Comparison of ENCODE assay signal across 8 cellular contexts in the genomic region with DNA sequence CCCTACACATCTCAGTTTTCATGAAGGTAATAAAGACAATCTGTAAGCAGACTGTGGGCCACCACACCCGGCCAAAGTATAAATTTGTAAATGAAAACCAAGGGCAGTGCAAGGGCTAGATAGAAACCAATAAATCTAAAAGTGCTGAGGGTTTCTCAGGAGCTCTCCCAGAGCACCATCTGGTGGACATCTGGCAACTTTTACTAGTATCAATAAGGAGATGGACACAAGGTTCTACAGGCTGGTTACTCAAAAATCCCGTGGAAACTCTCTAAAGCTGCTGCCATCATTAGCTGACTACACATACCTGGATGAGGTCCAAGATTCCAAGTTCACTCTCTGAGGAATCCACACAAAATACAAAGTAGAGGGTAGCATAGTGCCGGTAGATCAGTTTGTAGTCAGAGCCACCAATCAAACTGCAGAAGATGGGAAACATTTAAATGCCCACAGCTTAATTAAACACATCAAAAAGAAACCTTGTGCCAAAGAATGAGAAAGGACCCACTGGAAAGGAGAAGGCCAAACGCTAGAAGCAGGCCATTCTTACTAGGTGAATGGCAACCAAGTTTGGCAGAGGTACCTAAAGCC. TPM values are rescaled to one million over a fixed set of nuclear protein-coding genes. Genes with fewer than 3 reads are reported as not detected.
DNase-seq lines count a peak whose midpoint lies in the region; ATAC-seq and TF ChIP-seq lines count a peak whose summit lies in the region.

No MANE protein-coding gene starts in this region.

- ATAC-seq in heart left ventricle (no peak), Right ventricle myocardium superior (ENCODE audit: poor library complexity) (no peak), esophagus mucosa (peak; percentile 37), GM21723 (IDR thresholded peaks at IDR 0.05; ENCODE audit: unreplicated experiment) (no peak)

- peaks cover 0 to 24% (median 11%) of the 10 kb centered on the region in 12 donors for H3K4me1 ChIP-seq in heart left ventricle
- H3K4me1 ChIP-seq in OCI-LY7 (ENCODE audit: insufficient read depth, low read length, poor library complexity, severe bottlenecking), result peaks cover 28% of the 10 kb centered on the region

- no peak overlapping the region for H3K27ac Mint-ChIP-seq in type B pancreatic cell

- intact Hi-C loops in heart left ventricle (cut with DNase I) (no loop called here), Right ventricle myocardium superior (cut with DNase I) (no loop called here), OCI-LY7 (cut with micrococcal nuclease; ENCODE audit: unreplicated experiment) (no loop called here), head of caudate nucleus (cut with DNase I) (no loop called here)

- H3K27me3 ChIP-seq in heart left ventricle, result no peaks in the 10 kb centered on the region

- no peak overlapping the region for H3K4me3 ChIP-seq in heart left ventricle
- H3K4me3 ChIP-seq in OCI-LY7 (ENCODE audit: low read depth, low read length, poor library complexity, severe bottlenecking), result no peak overlapping the region

- H3K36me3 ChIP-seq in heart left ventricle, result peaks cover 4 to 64% (median 58%) of the 10 kb centered on the region in 9 donors
- peaks cover 52% of the 10 kb centered on the region for H3K36me3 ChIP-seq in OCI-LY7 (ENCODE audit: insufficient read depth, low read length)

- no peak overlapping the region for H3K27ac ChIP-seq in heart left ventricle
- H3K27ac ChIP-seq in OCI-LY7 (ENCODE audit: low read depth, low read length, poor library complexity, severe bottlenecking), result no peak overlapping the region

- no peak overlapping the region for H2AFZ ChIP-seq in OCI-LY7 (ENCODE audit: low read length)

- H3K4me1 Mint-ChIP-seq in type B pancreatic cell (ENCODE audit: unreplicated experiment), result peaks cover 9% of the 10 kb centered on the region

- CTCF ChIA-PET in OCI-LY7 (lab: Charles Lee; ENCODE audit: unreplicated experiment), result interaction anchor here (0.7 kb wide), 1 partner anchor 14 kb away, joined by 3 read pairs; no protein-coding TSS in a partner anchor

- no peaks in the 10 kb centered on the region for H3K9me2 ChIP-seq in OCI-LY7 (ENCODE audit: insufficient read depth, low read length)

- no peaks in the 10 kb centered on the region for H3K27me3 Mint-ChIP-seq in type B pancreatic cell

- POLR2A ChIA-PET in OCI-LY7 (lab: Charles Lee), result interaction anchor here (0.5 to 2.4 kb wide), 8 partner anchors 14 to 408 kb away, joined by 3 to 12 read pairs (median 3); no protein-coding TSS in a partner anchor

- no peak overlapping the region for H3K4me3 Mint-ChIP-seq in type B pancreatic cell

- TF ChIP-seq CTCF in heart left ventricle (IDR thresholded peaks at IDR 0.05), result peak in 8 of 12 donors; percentile 6 to 36 (median 20)
- TF ChIP-seq CTCF in OCI-LY7 (conservative IDR thresholded peaks at IDR 0.05; ENCODE audit: low read length), result peak; percentile 67
- peak; percentile 67 for TF ChIP-seq CTCF in type B pancreatic cell (conservative IDR thresholded peaks at IDR 0.05)

- H3K9me3 ChIP-seq in heart left ventricle, result no peaks in the 10 kb centered on the region
- H3K9me3 ChIP-seq in OCI-LY7 (ENCODE audit: low read length), result no peaks in the 10 kb centered on the region

- H3K4me2 ChIP-seq in OCI-LY7 (ENCODE audit: low read length), result no peak overlapping the region

- BruUV-seq in OCI-LY7 (replicated peaks; lab: Mats Ljungman, UMichigan), result no TSS peak

- peaks cover 12% of the 10 kb centered on the region for H3K36me3 Mint-ChIP-seq in type B pancreatic cell

- no peaks in the 10 kb centered on the region for H3K9me3 Mint-ChIP-seq in type B pancreatic cell

- 60 to 69% (median 65%) methylated on average over 4 of the region's 4 CpGs for WGBS in heart left ventricle, 4 donors

- DNase-seq in heart left ventricle, result no peak
- no peak for DNase-seq in Right ventricle myocardium superior
- peak; percentile 22 for DNase-seq in OCI-LY7 (ENCODE audit: low spot score)
- DNase-seq in type B pancreatic cell (ENCODE audit: extremely low spot score, unreplicated experiment), result no peak
- DNase-seq in stimulated activated CD8-positive, alpha-beta memory T cell treated with anti-CD3 and anti-CD28 coated beads, Interleukin-4, amount 100 ng/mL, for 48 hours, result no peak
- DNase-seq in head of caudate nucleus, result no peak

- no peak for TF ChIP-seq POLR2A in heart left ventricle (IDR thresholded peaks at IDR 0.05)

- peaks cover 31% of the 10 kb centered on the region; the same call in 1 of the 2 replicates for H3K79me2 ChIP-seq in OCI-LY7 (ENCODE audit: insufficient read depth, low read depth, low read length)

- H4K20me1 ChIP-seq in OCI-LY7 (ENCODE audit: insufficient read depth, low read length), result no peaks in the 10 kb centered on the region

RNA-seq across cellular contexts. Expression of gene AP3S2, which starts 5.5 kb away (rescaled TPM):
- total RNA-seq in heart left ventricle, result 10 to 100 TPM; 37.1 to 64.6 (median 43.3) TPM
- 10 to 100 TPM; 15.4 to 42.1 TPM for polyA plus RNA-seq in heart left ventricle
- total RNA-seq in Right ventricle myocardium superior, result 47.5 TPM
- 20.8 and 28.5 TPM in 2 replicates for total RNA-seq in OCI-LY7 (2014; rRNA removed; shearing (Covaris generic))
- 30.4 and 37.4 TPM in 2 replicates for total RNA-seq in OCI-LY7 (2022)
- total RNA-seq in esophagus mucosa, result 20.6 TPM
- 22.9 and 32.2 TPM in 2 replicates for total RNA-seq in type B pancreatic cell (ENCODE audit: low replicate concordance)

RNA-seq across cellular contexts. Expression of gene ARPIN, which starts 24.4 kb away (rescaled TPM):
- total RNA-seq in heart left ventricle (10 to 100 TPM in 7 of 9 donors, 1 to 10 TPM in 2; 7.3 to 15.3 (median 11.5) TPM), Right ventricle myocardium superior (10.6 TPM), OCI-LY7 (2022) (not detected in 2 replicates), esophagus mucosa (17.5 TPM), type B pancreatic cell (ENCODE audit: low replicate concordance) (14.9 and 22.7 TPM in 2 replicates)
- 1 to 10 TPM; 7.4 to 7.5 TPM for polyA plus RNA-seq in heart left ventricle
- total RNA-seq in OCI-LY7 (2014; rRNA removed; shearing (Covaris generic)), result not detected in 2 replicates
